ENCODE assay signal across 9 cellular contexts in genomic region chr3:58025824-58026579, GRCh38. TPM values are rescaled to one million over a fixed set of nuclear protein-coding genes. Genes with fewer than 3 reads are reported as not detected.
A peak's percentile ranks its signal among the peaks of the same experiment; 100 is the strongest.
DNase-seq lines count a peak whose midpoint lies in the region; ATAC-seq, FAIRE-seq and TF ChIP-seq lines count a peak whose summit lies in the region.
"Had no signal": no experiment of that assay in that cellular context is flagged by ENCODE, and none has a peak within 500 bp of the region (broad histone marks: within the 10 kb centered on the region; RNA-seq: fewer than 3 reads in every experiment).

No MANE protein-coding gene starts in this region.

- H3K27ac ChIP-seq in heart right ventricle (peak overlapping the region in 2 of 10 donors; percentile 16 to 53), thymus (ENCODE audit: low read depth) (peak overlapping the region; percentile 59)

- H3K36me3 ChIP-seq in heart right ventricle, result no peaks in the 10 kb centered on the region
- no peaks in the 10 kb centered on the region for H3K36me3 ChIP-seq in thymus (ENCODE audit: control insufficient read depth, insufficient read depth)

- H3K27me3 ChIP-seq in heart right ventricle (no peaks in the 10 kb centered on the region), thymus (ENCODE audit: control insufficient read depth, insufficient read depth) (no peaks in the 10 kb centered on the region)

- no peaks in the 10 kb centered on the region for H3K9me3 ChIP-seq in heart right ventricle
- no peaks in the 10 kb centered on the region for H3K9me3 ChIP-seq in thymus (ENCODE audit: control insufficient read depth)

- no peak overlapping the region for H3K4me3 ChIP-seq in heart right ventricle
- H3K4me3 ChIP-seq in thymus (ENCODE audit: low read length), result no peak overlapping the region

- intact Hi-C loops in heart right ventricle (cut with DNase I), result no loop called here

- peak; percentile 45 to 79 (median 57) for DNase-seq in NCI-H1417 (lab: John Stamatoyannopoulos, UW)
- DNase-seq in NCI-H1417 treated with DMSO at 0.1 percent for 48 hours (lab: John Stamatoyannopoulos, UW), result no peak
- peak; percentile 51 for DNase-seq in RPMI8226
- DNase-seq in heart right ventricle, result no peak
- DNase-seq in GM19239 (ENCODE audit: insufficient read length, low spot score), result no peak
- DNase-seq in activated CD4-positive, alpha-beta T cell treated with anti-CD3 and anti-CD28 coated beads, Interleukin-2, amount 50 U/mL, for 4 hours, result no peak
- DNase-seq: 8988T had no signal

- no peak for TF ChIP-seq CTCF in heart right ventricle (IDR thresholded peaks at IDR 0.05)

- H3K4me1 ChIP-seq in heart right ventricle (peaks cover under 1 to 60% (median 15%) of the 10 kb centered on the region in 9 donors), thymus (ENCODE audit: control insufficient read depth, insufficient read depth, low read length) (peaks cover 28% of the 10 kb centered on the region)

- 59 to 69% methylated on average over 12 of the region's 12 CpGs for WGBS in heart right ventricle, 2 donors
- WGBS in thymus, result 73% methylated on average over 12 of the region's 12 CpGs

- FAIRE-seq in GM19239 (lab: Jason Lieb, UNC), result no peak

- ATAC-seq in heart right ventricle (peak in 5 of 8 donors; percentile 36 to 62 (median 47)), GM21737 (IDR thresholded peaks at IDR 0.05; ENCODE audit: unreplicated experiment) (no peak)

RNA-seq across cellular contexts. Expression of gene FLNB, which starts 17.8 kb away (rescaled TPM):
- total RNA-seq in heart right ventricle, result 10 to 100 TPM; 27.4 to 61.8 (median 38.6) TPM
- polyA plus RNA-seq in heart right ventricle, result 10 to 100 TPM; 35.0 to 65.3 TPM
- polyA plus RNA-seq in thymus, result 111 TPM

Comparison
In these comparisons a context has a peak if more than half of its experiments do, and no peak if none do; other contexts are left out.
1. DNase-seq: peak in NCI-H1417 (3 of 3) and RPMI8226 (single experiment); none in NCI-H1417 treated with DMSO at 0.1 percent for 48 hours (single experiment), heart right ventricle (0 of 2), GM19239 (single experiment) and activated CD4-positive, alpha-beta T cell treated with anti-CD3 and anti-CD28 coated beads, Interleukin-2, amount 50 U/mL, for 4 hours (0 of 2).